In the genomic region with DNA sequence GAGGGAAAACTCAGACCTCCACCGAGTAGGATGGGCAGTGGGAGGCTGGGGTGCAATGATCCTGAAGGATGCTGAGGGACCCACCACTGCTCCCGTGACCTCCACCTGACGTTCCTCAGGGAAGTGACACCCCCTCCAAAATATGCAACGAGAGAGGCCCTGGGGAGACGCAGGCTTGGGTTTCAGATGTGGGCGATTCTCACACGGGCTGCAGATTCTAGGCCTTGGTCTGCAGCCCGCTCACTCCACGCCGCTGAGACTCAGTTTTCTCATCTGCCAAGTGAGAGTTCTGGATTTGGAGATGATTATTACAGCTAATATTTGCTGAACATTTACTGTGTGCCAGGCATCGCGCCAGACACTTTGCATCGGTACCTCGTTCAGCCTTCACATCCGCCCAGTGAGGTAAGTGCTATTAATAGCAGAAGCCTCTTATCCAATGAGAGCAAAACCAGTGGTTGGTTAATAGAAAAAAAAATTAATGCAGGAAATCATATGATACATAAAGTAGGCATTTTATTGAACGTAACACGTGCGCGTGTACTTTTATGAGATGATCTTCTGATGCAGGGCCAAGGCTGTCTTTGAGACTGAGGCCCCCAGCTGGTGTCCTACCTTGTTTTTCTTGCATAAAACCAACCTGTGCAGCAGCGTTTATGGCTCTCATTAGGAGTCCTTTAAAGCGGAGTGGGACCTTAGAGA, we compare ENCODE assay signal across 10 cellular contexts.
DNase-seq lines count a peak whose midpoint lies in the region; ATAC-seq and TF ChIP-seq lines count a peak whose summit lies in the region.
"Had no signal": no experiment of that assay in that cellular context is flagged by ENCODE, and none has a peak within 500 bp of the region (broad histone marks: within the 10 kb centered on the region; RNA-seq: fewer than 3 reads in every experiment).

No MANE protein-coding gene starts in this region.

- TF ChIP-seq POLR2A in ovary (IDR thresholded peaks at IDR 0.05): no peak

- peaks cover 40% of the 10 kb centered on the region for H3K4me1 Mint-ChIP-seq in activated T-cell treated with anti-CD3 and anti-CD28 coated beads, Interleukin-2, amount 50 U/mL, for 24 hours (ENCODE audit: low read depth)

- peak overlapping the region; percentile 96 for H3K27ac Mint-ChIP-seq in activated T-cell treated with anti-CD3 and anti-CD28 coated beads, Interleukin-2, amount 50 U/mL, for 24 hours
- H3K27ac Mint-ChIP-seq: natural killer cell treated with Interleukin-12 subunit alpha and Interleukin-12 subunit beta and Interleukin-15 and Interleukin-18, amount 100 ng/mL, for 72 hours had no signal

- H3K4me1 ChIP-seq in left lung: peaks cover 3 to 80% of the 10 kb centered on the region in 2 donors
- H3K4me1 ChIP-seq in ovary (ENCODE audit: insufficient read depth): no peaks in the 10 kb centered on the region
- H3K4me1 ChIP-seq: SJSA1 had no signal

- TF ChIP-seq EP300 in ovary (IDR thresholded peaks at IDR 0.05): no peak

- H3K27ac ChIP-seq in left lung: no peak overlapping the region
- H3K27ac ChIP-seq in ovary: no peak overlapping the region
- H3K27ac ChIP-seq: SJSA1 had no signal

- H3K9me3 Mint-ChIP-seq in activated T-cell treated with anti-CD3 and anti-CD28 coated beads, Interleukin-2, amount 50 U/mL, for 24 hours: no peaks in the 10 kb centered on the region
- H3K9me3 Mint-ChIP-seq: natural killer cell treated with Interleukin-12 subunit alpha and Interleukin-12 subunit beta and Interleukin-15 and Interleukin-18, amount 100 ng/mL, for 72 hours had no signal

- no peak overlapping the region for H3K4me3 Mint-ChIP-seq in activated T-cell treated with anti-CD3 and anti-CD28 coated beads, Interleukin-2, amount 50 U/mL, for 24 hours
- H3K4me3 Mint-ChIP-seq: natural killer cell treated with Interleukin-12 subunit alpha and Interleukin-12 subunit beta and Interleukin-15 and Interleukin-18, amount 100 ng/mL, for 72 hours had no signal

- H3K9me3 ChIP-seq in left lung: no peaks in the 10 kb centered on the region
- H3K9me3 ChIP-seq in ovary: no peaks in the 10 kb centered on the region
- H3K9me3 ChIP-seq: SJSA1 had no signal

- intact Hi-C loops in left lung (cut with DNase I) (loop anchor here in 1 of 2 donors (10.0 kb wide), 1 partner anchor 97 kb away; a partner anchor contains a TSS), ovary (cut with DNase I) (no loop called here)

- DNase-seq in GM12865 (ENCODE audit: low read depth) (peak; percentile 95), NCI-H1694 treated with DMSO at 0.1 percent for 48 hours (lab: John Stamatoyannopoulos, UW) (peak; percentile 7), left lung (peak; percentile 70 to 72), pons (ENCODE audit: low spot score) (no peak), ovary (no peak), HuH-7 (ENCODE audit: low spot score) (no peak)
- DNase-seq in activated T-cell treated with anti-CD3 and anti-CD28 coated beads, Interleukin-2, amount 50 U/mL, for 24 hours: no peak

- H3K4me3 ChIP-seq in GM12865 (ENCODE audit: low read depth, low read length) (peak overlapping the region; percentile 78), left lung (no peak overlapping the region), ovary (no peak overlapping the region)
- H3K4me3 ChIP-seq: SJSA1 had no signal

- peaks cover 2% of the 10 kb centered on the region for H3K36me3 Mint-ChIP-seq in activated T-cell treated with anti-CD3 and anti-CD28 coated beads, Interleukin-2, amount 50 U/mL, for 24 hours (ENCODE audit: low read depth)
- H3K36me3 Mint-ChIP-seq: natural killer cell treated with Interleukin-12 subunit alpha and Interleukin-12 subunit beta and Interleukin-15 and Interleukin-18, amount 100 ng/mL, for 72 hours had no signal

- no peaks in the 10 kb centered on the region for H3K27me3 Mint-ChIP-seq in activated T-cell treated with anti-CD3 and anti-CD28 coated beads, Interleukin-2, amount 50 U/mL, for 24 hours
- H3K27me3 Mint-ChIP-seq: natural killer cell treated with Interleukin-12 subunit alpha and Interleukin-12 subunit beta and Interleukin-15 and Interleukin-18, amount 100 ng/mL, for 72 hours had no signal

- ATAC-seq in GM21528 (IDR thresholded peaks at IDR 0.05; ENCODE audit: low FRiP score, unreplicated experiment) (peak; percentile 34), left lung (peak; percentile 80)

- 48 to 54% (median 50%) methylated on average over 21 of the region's 21 CpGs for WGBS in ovary, 3 donors

- H3K27me3 ChIP-seq in left lung: peaks cover 0 to 35% of the 10 kb centered on the region in 2 donors
- H3K27me3 ChIP-seq in ovary: no peaks in the 10 kb centered on the region
- H3K27me3 ChIP-seq: SJSA1 had no signal

- TF ChIP-seq CTCF in GM12865 (IDR thresholded peaks at IDR 0.05; ENCODE audit: insufficient read depth, low read depth, low read length, missing control alignments) (no peak), left lung (IDR thresholded peaks at IDR 0.05) (no peak), ovary (IDR thresholded peaks at IDR 0.05) (no peak)

- H3K36me3 ChIP-seq in left lung: no peaks in the 10 kb centered on the region
- no peaks in the 10 kb centered on the region for H3K36me3 ChIP-seq in ovary
- H3K36me3 ChIP-seq: SJSA1 had no signal

Comparison
In these comparisons a context has a peak if more than half of its experiments do, and no peak if none do; other contexts are left out.
1. DNase-seq: peak in GM12865 (single experiment), NCI-H1694 treated with DMSO at 0.1 percent for 48 hours (single experiment) and left lung (2 of 2); none in activated T-cell treated with anti-CD3 and anti-CD28 coated beads, Interleukin-2, amount 50 U/mL, for 24 hours (single experiment), pons (single experiment), ovary (0 of 5) and HuH-7 (single experiment).